1 cellular context compared by ENCODE assay signal in the genomic region with DNA sequence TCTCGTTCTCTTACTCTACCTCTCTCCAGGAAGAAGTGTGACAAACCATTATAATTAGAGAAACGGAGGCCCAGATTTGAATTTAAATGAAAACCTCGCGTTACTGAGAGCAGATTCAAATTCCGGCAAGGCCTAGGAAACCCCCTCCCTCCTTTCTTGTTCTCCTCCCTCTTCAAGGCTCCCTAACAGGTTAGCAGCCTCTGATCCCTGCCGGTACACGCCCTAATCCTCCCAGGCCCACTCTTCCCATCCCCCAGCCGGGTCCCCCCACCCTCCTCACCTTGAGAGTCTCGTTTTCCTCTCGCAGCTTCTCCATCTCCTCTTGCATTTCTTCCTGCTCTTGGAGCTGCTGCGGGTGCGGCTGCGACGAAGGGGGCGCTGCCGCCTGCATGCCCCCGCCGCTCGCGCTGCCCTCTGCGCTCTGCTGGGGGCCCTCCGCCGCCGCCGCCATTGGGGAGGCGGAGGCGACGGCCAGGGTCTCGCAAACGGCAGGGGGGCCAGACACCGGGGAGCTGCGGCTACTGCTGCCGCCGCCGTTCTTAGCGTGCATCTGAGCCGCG.
TF ChIP-seq lines count a peak whose summit lies in the region.

No MANE protein-coding gene starts in this region.

TF ChIP-seq in IMR-90, 13 proteins besides CTCF, POLR2A, EP300 and RAD21 (continued from another document):
- TF ChIP-seq, protein P1, sequence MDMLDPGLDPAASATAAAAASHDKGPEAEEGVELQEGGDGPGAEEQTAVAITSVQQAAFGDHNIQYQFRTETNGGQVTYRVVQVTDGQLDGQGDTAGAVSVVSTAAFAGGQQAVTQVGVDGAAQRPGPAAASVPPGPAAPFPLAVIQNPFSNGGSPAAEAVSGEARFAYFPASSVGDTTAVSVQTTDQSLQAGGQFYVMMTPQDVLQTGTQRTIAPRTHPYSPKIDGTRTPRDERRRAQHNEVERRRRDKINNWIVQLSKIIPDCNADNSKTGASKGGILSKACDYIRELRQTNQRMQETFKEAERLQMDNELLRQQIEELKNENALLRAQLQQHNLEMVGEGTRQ (IDR thresholded peaks at IDR 0.05; ENCODE audit: low read depth, low read length): no peak
- TF ChIP-seq MAFK (IDR thresholded peaks at IDR 0.05; ENCODE audit: low read depth, low read length): no peak
- TF ChIP-seq MAZ (IDR thresholded peaks at IDR 0.05; ENCODE audit: borderline replicate concordance, low read depth, low read length): no peak
